In genomic region chr4:53130896-53131561, GRCh38 we compare ENCODE assay signal across 16 cellular contexts.
"Had no signal": no experiment of that assay in that cellular context is flagged by ENCODE, and none has a peak within 500 bp of the region (broad histone marks: within the 10 kb centered on the region; RNA-seq: fewer than 3 reads in every experiment).

No MANE protein-coding gene starts in this region.

- H3K27me3 ChIP-seq: brain microvascular endothelial cell, ovary, upper lobe of right lung had no signal

- H3K9me3 Mint-ChIP-seq: T-helper 1 cell treated with Interleukin-12 subunit alpha and Interleukin-12 subunit beta and Interleukin-4 antibody, amounts not matched to agents 30 μg/mL and 1 μg/mL, for 36 hours had no signal

- H3K4me1 ChIP-seq: upper lobe of right lung had no signal

- H3K27ac Mint-ChIP-seq: T-helper 1 cell treated with Interleukin-12 subunit alpha and Interleukin-12 subunit beta and Interleukin-4 antibody, amounts not matched to agents 30 μg/mL and 1 μg/mL, for 36 hours had no signal

- DNase-seq: activated CD4-positive, CD25-positive, alpha-beta regulatory T cell; activated T-cell treated with anti-CD3 and anti-CD28 coated beads for 4 hours; amygdala; brain microvascular endothelial cell; cerebellar nuclear complex; dermis blood vessel endothelial cell; hippocampal formation; kidney glomerular epithelial cell; mesendoderm; ovary; SK-N-SH; stimulated activated CD4-positive, alpha-beta T cell treated with anti-CD3 and anti-CD28 coated beads, Interleukin-4, amount 100 ng/mL, for 4 hours; substantia nigra; upper lobe of right lung had no signal

- H3K36me3 ChIP-seq: brain microvascular endothelial cell, ovary, upper lobe of right lung had no signal

- H3K4me3 ChIP-seq: ovary, upper lobe of right lung had no signal

- H3K9me3 ChIP-seq: ovary, SK-N-SH, upper lobe of right lung had no signal

- H3K27ac ChIP-seq: brain microvascular endothelial cell, ovary, upper lobe of right lung had no signal

- H3K4me3 Mint-ChIP-seq: neural crest cell; T-helper 1 cell treated with Interleukin-12 subunit alpha and Interleukin-12 subunit beta and Interleukin-4 antibody, amounts not matched to agents 30 μg/mL and 1 μg/mL, for 36 hours had no signal
